9 cellular contexts compared by ENCODE assay signal in the genomic region with DNA sequence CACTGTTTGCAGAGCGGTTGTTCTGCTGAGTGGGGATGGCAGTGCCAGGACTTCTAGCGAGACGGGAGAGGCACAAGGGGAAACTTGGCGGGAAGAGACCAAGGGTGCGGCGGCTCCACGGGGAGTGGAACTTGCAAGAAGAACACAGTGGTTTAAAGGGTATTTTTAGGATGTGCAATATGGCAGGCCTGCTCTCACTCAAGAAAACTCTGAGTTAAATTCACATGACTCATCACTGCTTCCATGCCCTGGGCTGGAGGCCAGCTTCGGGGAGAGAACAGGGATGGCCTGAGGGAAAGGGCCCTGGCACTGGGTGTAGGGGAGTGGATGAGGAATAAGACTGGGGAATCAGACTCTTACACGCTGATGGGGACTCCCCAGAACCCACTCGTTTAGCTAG. TPM values are rescaled to one million over a fixed set of nuclear protein-coding genes. Genes with fewer than 3 reads are reported as not detected.
DNase-seq lines count a peak whose midpoint lies in the region; ATAC-seq and TF ChIP-seq lines count a peak whose summit lies in the region.
"Had no signal": no experiment of that assay in that cellular context is flagged by ENCODE, and none has a peak within 500 bp of the region (broad histone marks: within the 10 kb centered on the region; RNA-seq: fewer than 3 reads in every experiment).

No MANE protein-coding gene starts in this region.

- POLR2A ChIA-PET in PC-3 (lab: Charles Lee; ENCODE audit: unreplicated experiment), result no interaction called here
- POLR2A ChIA-PET in CD8-positive, alpha-beta memory T cell (lab: Charles Lee), result no interaction called here

- H3K4me3 ChIP-seq in BLaER1 treated with 17β-estradiol and CSF1 and Interleukin-3, amounts not matched to agents 10 nM and 100 nM, result peak overlapping the region in 2 of 10 experiments; percentile 9 to 33; a peak in 1 of 20 replicates
- no peak overlapping the region for H3K4me3 ChIP-seq in PC-3 (ENCODE audit: low read length)
- H3K4me3 ChIP-seq in prostate gland, result no peak overlapping the region
- H3K4me3 ChIP-seq in CD8-positive, alpha-beta memory T cell (ENCODE audit: low read length), result no peak overlapping the region

- no peaks in the 10 kb centered on the region for H3K36me3 Mint-ChIP-seq in CD8-positive, alpha-beta memory T cell

- TF ChIP-seq CTCF in PC-3 (conservative IDR thresholded peaks at IDR 0.05; ENCODE audit: low read depth, low read length) (no peak), prostate gland (IDR thresholded peaks at IDR 0.05) (no peak)

- no peak for TF ChIP-seq POLR2A in prostate gland (IDR thresholded peaks at IDR 0.05)

- no peaks in the 10 kb centered on the region for H3K9me3 Mint-ChIP-seq in CD8-positive, alpha-beta memory T cell

- H3K27me3 ChIP-seq in BLaER1 treated with 17β-estradiol and CSF1 and Interleukin-3, amounts not matched to agents 10 nM and 100 nM, result peaks cover 0 to 64% (median 29%) of the 10 kb centered on the region in 11 experiments; a peak in 16 of 22 replicates
- H3K27me3 ChIP-seq in PC-3 (ENCODE audit: low read length) (peaks cover 45% of the 10 kb centered on the region), prostate gland (replicated peaks; ENCODE audit: insufficient read depth) (no peaks in the 10 kb centered on the region)
- H3K27me3 ChIP-seq in CD8-positive, alpha-beta memory T cell (ENCODE audit: insufficient read depth, low read length, poor library complexity, severe bottlenecking), result peaks cover 1% of the 10 kb centered on the region

- peaks cover 0 to 15% (median 0%) of the 10 kb centered on the region in 11 experiments; a peak in 4 of 22 replicates for H3K36me3 ChIP-seq in BLaER1 treated with 17β-estradiol and CSF1 and Interleukin-3, amounts not matched to agents 10 nM and 100 nM
- H3K36me3 ChIP-seq in PC-3 (ENCODE audit: low read depth, low read length) (no peaks in the 10 kb centered on the region), prostate gland (no peaks in the 10 kb centered on the region)
- no peaks in the 10 kb centered on the region for H3K36me3 ChIP-seq in CD8-positive, alpha-beta memory T cell (ENCODE audit: insufficient read depth, low read length)

- no peak overlapping the region for H3K4me3 Mint-ChIP-seq in CD8-positive, alpha-beta memory T cell

- 38% methylated on average over 10 of the region's 10 CpGs for WGBS in prostate gland

- BruUV-seq in PC-3 (replicated peaks; lab: Mats Ljungman, UMichigan), result no TSS peak

- CTCF ChIA-PET in PC-3 (lab: Charles Lee), result interaction anchor here (0.6 kb wide), 1 partner anchor 145 kb away, joined by 3 read pairs; no protein-coding TSS in a partner anchor
- CTCF ChIA-PET in CD8-positive, alpha-beta memory T cell (lab: Charles Lee), result no interaction called here

- H3F3A ChIP-seq in PC-3 (ENCODE audit: low read length, unreplicated experiment), result no peaks in the 10 kb centered on the region

- H3K27ac ChIP-seq in BLaER1 treated with 17β-estradiol and CSF1 and Interleukin-3, amounts not matched to agents 10 nM and 100 nM, result peak overlapping the region in 7 of 11 experiments; percentile 64 to 85 (median 78); a peak in 13 of 22 replicates
- no peak overlapping the region for H3K27ac ChIP-seq in PC-3 (ENCODE audit: low read length)
- H3K27ac ChIP-seq in prostate gland, result no peak overlapping the region
- H3K27ac ChIP-seq in CD8-positive, alpha-beta memory T cell (ENCODE audit: low read depth, low read length), result no peak overlapping the region

- DNase-seq in PC-3 (peak; percentile 85), fibroblast of peridontal ligament (ENCODE audit: extremely low read depth) (peak; percentile 24), prostate gland (ENCODE audit: low spot score) (peak; percentile 15), NCI-H524 (lab: John Stamatoyannopoulos, UW) (no peak)
- DNase-seq in CD8-positive, alpha-beta memory T cell, result no peak
- DNase-seq in activated effector memory CD4-positive, alpha-beta T cell treated with Interleukin-2 at 50 U/mL for 16 hours, result no peak
- DNase-seq: GF-D8 had no signal

- H2AFZ ChIP-seq in PC-3 (ENCODE audit: low read length), result no peak overlapping the region

- H4K20me1 ChIP-seq in BLaER1 treated with 17β-estradiol and CSF1 and Interleukin-3, amounts not matched to agents 10 nM and 100 nM, result peaks cover 0 to 23% (median 12%) of the 10 kb centered on the region in 11 experiments; a peak in 7 of 22 replicates
- H4K20me1 ChIP-seq in PC-3 (ENCODE audit: low read length), result no peaks in the 10 kb centered on the region

- no peak overlapping the region for H3K27ac Mint-ChIP-seq in CD8-positive, alpha-beta memory T cell

- intact Hi-C loops in PC-3 (cut with micrococcal nuclease), result no loop called here
- intact Hi-C loops in prostate gland (cut with DNase I), result no loop called here

- H3K27me3 Mint-ChIP-seq in CD8-positive, alpha-beta memory T cell, result peaks cover 13 to 56% of the 10 kb centered on the region in 2 donors

- ATAC-seq in PC-3, result peak; percentile 87
- no peak for ATAC-seq in HG02763 (IDR thresholded peaks at IDR 0.05; ENCODE audit: unreplicated experiment)

- peaks cover 65 to 81% (median 70%) of the 10 kb centered on the region in 10 experiments for H3K4me1 ChIP-seq in BLaER1 treated with 17β-estradiol and CSF1 and Interleukin-3, amounts not matched to agents 10 nM and 100 nM
- H3K4me1 ChIP-seq in PC-3 (ENCODE audit: insufficient read depth, low read length) (peaks cover 8% of the 10 kb centered on the region), prostate gland (replicated peaks) (no peaks in the 10 kb centered on the region)
- H3K4me1 ChIP-seq in CD8-positive, alpha-beta memory T cell (ENCODE audit: insufficient read depth, low read length), result no peaks in the 10 kb centered on the region

- H3K79me2 ChIP-seq in PC-3 (ENCODE audit: low read length), result no peaks in the 10 kb centered on the region

- H3K9me2 ChIP-seq in PC-3 (replicated peaks; ENCODE audit: low read length), result no peaks in the 10 kb centered on the region

- H3K4me2 ChIP-seq in BLaER1 treated with 17β-estradiol and CSF1 and Interleukin-3, amounts not matched to agents 10 nM and 100 nM, result peak overlapping the region; percentile 80 to 98 (median 92)
- H3K4me2 ChIP-seq in PC-3 (ENCODE audit: low read length), result no peak overlapping the region

- H3K9ac ChIP-seq in BLaER1 treated with 17β-estradiol and CSF1 and Interleukin-3, amounts not matched to agents 10 nM and 100 nM, result 0 out of 22 replicates have a peak overlapping the region, but pooled peaks of 1 of the 11 experiments have one; percentile 34
- H3K9ac ChIP-seq in PC-3 (ENCODE audit: low read length), result no peak overlapping the region

- H3K9me3 ChIP-seq in BLaER1 treated with 17β-estradiol and CSF1 and Interleukin-3, amounts not matched to agents 10 nM and 100 nM (replicated peaks in 1 of 11), result peaks cover 10 to 21% (median 12%) of the 10 kb centered on the region in 11 experiments; a peak in 16 of 22 replicates
- H3K9me3 ChIP-seq in PC-3 (ENCODE audit: low read length), result no peaks in the 10 kb centered on the region
- H3K9me3 ChIP-seq in prostate gland, result no peaks in the 10 kb centered on the region
- no peaks in the 10 kb centered on the region for H3K9me3 ChIP-seq in CD8-positive, alpha-beta memory T cell (ENCODE audit: low read length)

- peaks cover 0 to 3% (median 0%) of the 10 kb centered on the region in 3 donors for H3K4me1 Mint-ChIP-seq in CD8-positive, alpha-beta memory T cell

RNA-seq across cellular contexts. Expression of a gene that starts 13.3 kb away (rescaled TPM):
- total RNA-seq in PC-3 (2014; rRNA removed) (not detected in 2 replicates), prostate gland (not detected)
- total RNA-seq in CD8-positive, alpha-beta memory T cell, result not detected
- not detected for polyA plus RNA-seq in CD8-positive, alpha-beta memory T cell

RNA-seq across cellular contexts. Expression of a gene that starts 18.2 kb away (rescaled TPM):
- total RNA-seq in PC-3 (2014; rRNA removed) (not detected in 2 replicates), prostate gland (under 1 TPM in 1 of 2 donors, not detected in 1; 0.45 TPM)
- total RNA-seq in CD8-positive, alpha-beta memory T cell, result not detected
- polyA plus RNA-seq in CD8-positive, alpha-beta memory T cell, result not detected

RNA-seq across cellular contexts. Expression of a gene that starts 38.1 kb away (rescaled TPM):
- total RNA-seq in PC-3 (2014; rRNA removed) (not detected in 2 replicates), prostate gland (not detected)
- not detected for total RNA-seq in CD8-positive, alpha-beta memory T cell
- not detected for polyA plus RNA-seq in CD8-positive, alpha-beta memory T cell

RNA-seq across cellular contexts. Expression of a gene that starts 59.4 kb away (rescaled TPM):
- total RNA-seq in PC-3 (2014; rRNA removed) (not detected in 2 replicates), prostate gland (1 to 10 TPM in 1 of 2 donors, not detected in 1; 1.5 TPM)
- under 1 TPM in 1 of 2 experiments, not detected in 1; 0.20 TPM for total RNA-seq in CD8-positive, alpha-beta memory T cell
- not detected for polyA plus RNA-seq in CD8-positive, alpha-beta memory T cell

Comparison
In these comparisons a context has a peak if more than half of its experiments do, and no peak if none do; other contexts are left out.
1. H3K27ac ChIP-seq: peak in BLaER1 treated with 17β-estradiol and CSF1 and Interleukin-3, amounts not matched to agents 10 nM and 100 nM (7 of 11); none in PC-3 (single experiment), prostate gland (0 of 2) and CD8-positive, alpha-beta memory T cell (single experiment).
2. DNase-seq: peak in PC-3 (single experiment), fibroblast of peridontal ligament (single experiment) and prostate gland (single experiment); none in CD8-positive, alpha-beta memory T cell (0 of 5), NCI-H524 (0 of 2) and activated effector memory CD4-positive, alpha-beta T cell treated with Interleukin-2 at 50 U/mL for 16 hours (single experiment).